ENCODE assay signal across 25 cellular contexts in genomic region chr9:111610149-111610548, GRCh38.
"Had no signal": no experiment of that assay in that cellular context is flagged by ENCODE, and none has a peak within 500 bp of the region (broad histone marks: within the 10 kb centered on the region; RNA-seq: fewer than 3 reads in every experiment).

No MANE protein-coding gene starts in this region.

- H3K4me3 ChIP-seq: cardiac muscle cell, lower lobe of right lung, sigmoid colon, smooth muscle cell, thoracic aorta, vagina had no signal

- H3K9me3 ChIP-seq: lower lobe of right lung, sigmoid colon, thoracic aorta, vagina had no signal

- H3K4me2 ChIP-seq: smooth muscle cell had no signal

- H3K27ac Mint-ChIP-seq: activated CD4-positive, alpha-beta memory T cell treated with anti-CD3 and anti-CD28 coated beads for 36 hours; activated naive CD4-positive, alpha-beta T cell treated with anti-CD3 and anti-CD28 coated beads for 36 hours; activated naive CD8-positive, alpha-beta T cell treated with anti-CD3 and anti-CD28 coated beads, Interleukin-2, amount 10 ng/mL, durations not matched to agents 7 days and 5 days; activated T-cell treated with anti-CD3 and anti-CD28 coated beads, Interleukin-2, amount 50 U/mL, for 72 hours; naive B cell; stimulated activated memory B cell treated with anti-CD40 and anti-IgM and Interleukin-4, amounts not matched to agents 10 μg/mL and 1 μg/mL and 100 μg/mL, for 72 hours; T-helper 1 cell treated with Interleukin-12 subunit alpha and Interleukin-12 subunit beta and Interleukin-4 antibody, amounts not matched to agents 30 μg/mL and 1 μg/mL, for 36 hours had no signal

- H3K9me3 Mint-ChIP-seq: activated CD4-positive, alpha-beta memory T cell treated with anti-CD3 and anti-CD28 coated beads for 36 hours; activated naive CD4-positive, alpha-beta T cell treated with anti-CD3 and anti-CD28 coated beads for 36 hours; activated naive CD8-positive, alpha-beta T cell treated with anti-CD3 and anti-CD28 coated beads, Interleukin-2, amount 10 ng/mL, durations not matched to agents 7 days and 5 days; activated T-cell treated with anti-CD3 and anti-CD28 coated beads, Interleukin-2, amount 50 U/mL, for 72 hours; naive B cell; neural crest cell; stimulated activated memory B cell treated with anti-CD40 and anti-IgM and Interleukin-4, amounts not matched to agents 10 μg/mL and 1 μg/mL and 100 μg/mL, for 72 hours; T-helper 1 cell treated with Interleukin-12 subunit alpha and Interleukin-12 subunit beta and Interleukin-4 antibody, amounts not matched to agents 30 μg/mL and 1 μg/mL, for 36 hours; type B pancreatic cell had no signal

- H3K27ac ChIP-seq: cardiac muscle cell, lower lobe of right lung, sigmoid colon, thoracic aorta, vagina had no signal

- ATAC-seq: activated T-cell treated with anti-CD3 and anti-CD28 coated beads, Interleukin-2, amount 50 U/mL, for 72 hours; left cardiac atrium; lower lobe of right lung; stimulated activated memory B cell treated with anti-CD40 and anti-IgM and Interleukin-4, amounts not matched to agents 10 μg/mL and 1 μg/mL and 100 μg/mL, for 72 hours had no signal

- H3K4me3 Mint-ChIP-seq: activated CD4-positive, alpha-beta memory T cell treated with anti-CD3 and anti-CD28 coated beads for 36 hours; activated naive CD4-positive, alpha-beta T cell treated with anti-CD3 and anti-CD28 coated beads for 36 hours; activated naive CD8-positive, alpha-beta T cell treated with anti-CD3 and anti-CD28 coated beads, Interleukin-2, amount 10 ng/mL, durations not matched to agents 7 days and 5 days; activated T-cell treated with anti-CD3 and anti-CD28 coated beads, Interleukin-2, amount 50 U/mL, for 72 hours; naive B cell; neural crest cell; stimulated activated memory B cell treated with anti-CD40 and anti-IgM and Interleukin-4, amounts not matched to agents 10 μg/mL and 1 μg/mL and 100 μg/mL, for 72 hours; T-helper 1 cell treated with Interleukin-12 subunit alpha and Interleukin-12 subunit beta and Interleukin-4 antibody, amounts not matched to agents 30 μg/mL and 1 μg/mL, for 36 hours had no signal

- FAIRE-seq: frontal cortex had no signal

- H3K36me3 ChIP-seq: cardiac muscle cell, lower lobe of right lung, sigmoid colon, thoracic aorta, vagina had no signal

- DNase-seq: activated CD4-positive, alpha-beta memory T cell treated with anti-CD3 and anti-CD28 coated beads for 36 hours; activated CD4-positive, alpha-beta T cell treated with anti-CD3 and anti-CD28 coated beads for 48 hours; activated effector memory CD4-positive, alpha-beta T cell treated with Interleukin-2 at 50 U/mL for 16 hours; activated naive CD4-positive, alpha-beta T cell treated with anti-CD3 and anti-CD28 coated beads for 36 hours; activated naive CD8-positive, alpha-beta T cell treated with anti-CD3 and anti-CD28 coated beads, Interleukin-2, amount 10 ng/mL, durations not matched to agents 7 days and 5 days; activated T-cell treated with anti-CD3 and anti-CD28 coated beads, Interleukin-2, amount 50 U/mL, for 72 hours; amniotic stem cell; cortex of kidney; erythroblast; hypothalamus; left cardiac atrium; lower lobe of right lung; naive B cell; posterior cingulate gyrus; sigmoid colon; stimulated activated CD4-positive, alpha-beta T cell treated with anti-CD3 and anti-CD28 coated beads, Interleukin-15, amount 100 ng/mL, for 24 hours had no signal

- H3K4me1 ChIP-seq: lower lobe of right lung, sigmoid colon, vagina had no signal

- H3K27me3 ChIP-seq: cardiac muscle cell, sigmoid colon, vagina had no signal

- H3K4me1 Mint-ChIP-seq: activated naive CD8-positive, alpha-beta T cell treated with anti-CD3 and anti-CD28 coated beads, Interleukin-2, amount 10 ng/mL, durations not matched to agents 7 days and 5 days; naive B cell; neural crest cell; stimulated activated memory B cell treated with anti-CD40 and anti-IgM and Interleukin-4, amounts not matched to agents 10 μg/mL and 1 μg/mL and 100 μg/mL, for 72 hours had no signal
